8 cellular contexts compared by ENCODE assay signal in genomic region chr1:212368073-212368484, GRCh38. TPM values are rescaled to one million over a fixed set of nuclear protein-coding genes. Genes with fewer than 3 reads are reported as not detected.
DNase-seq lines count a peak whose midpoint lies in the region; ATAC-seq and TF ChIP-seq lines count a peak whose summit lies in the region.

No MANE protein-coding gene starts in this region.

- peaks cover 9% of the 10 kb centered on the region for H3K4me1 ChIP-seq in cardiac muscle cell (ENCODE audit: low read depth)

- no peak overlapping the region for H3K4me3 ChIP-seq in cardiac muscle cell
- H3K4me3 ChIP-seq in retinal pigment epithelial cell (ENCODE audit: low read length), result no peak overlapping the region

- no peak overlapping the region for H3K27ac ChIP-seq in cardiac muscle cell

- TF ChIP-seq CTCF in cardiac muscle cell (IDR thresholded peaks at IDR 0.05; ENCODE audit: low read depth, low read length) (peak; percentile 93), retinal pigment epithelial cell (conservative IDR thresholded peaks at IDR 0.05; ENCODE audit: low read depth, low read length) (peak; percentile 92)

- peaks cover 6% of the 10 kb centered on the region for H3K36me3 ChIP-seq in cardiac muscle cell

- peak; percentile 70 for ATAC-seq in GM19372 (IDR thresholded peaks at IDR 0.05; ENCODE audit: low read depth, unreplicated experiment)

- no peaks in the 10 kb centered on the region for H3K27me3 ChIP-seq in cardiac muscle cell

- H3K9me3 ChIP-seq in cardiac muscle cell (ENCODE audit: low read depth), result no peaks in the 10 kb centered on the region

- peak; percentile 59 for DNase-seq in COR-L47 (lab: John Stamatoyannopoulos, UW)
- peak in 57 of 76 experiments; percentile 3 to 78 (median 51) for DNase-seq in HUDEP-2 (lab: John Stamatoyannopoulos, UW; ENCODE audit: unreplicated experiment in 76 of 76)
- DNase-seq in RKO (ENCODE audit: low spot score), result peak; percentile 77
- peak; percentile 46 for DNase-seq in activated naive CD4-positive, alpha-beta T cell treated with anti-CD3 and anti-CD28 coated beads, Interleukin-2, amount 50 U/mL, for 16 hours
- DNase-seq in cardiac muscle cell (ENCODE audit: low read depth in 1 of 2, low spot score in 1 of 2), result peak; percentile 77 to 83
- peak; percentile 14 for DNase-seq in retinal pigment epithelial cell (ENCODE audit: low read depth)
- no peak for DNase-seq in NK-92 (lab: John Stamatoyannopoulos, UW; ENCODE audit: unreplicated experiment)

RNA-seq across cellular contexts. Expression of gene PACC1, which starts 46.6 kb away (rescaled TPM):
- 5.8 and 8.5 TPM in 2 replicates for total RNA-seq in cardiac muscle cell
- 9.5 and 9.6 TPM in 2 replicates for polyA plus RNA-seq in cardiac muscle cell
